Comparison of ENCODE assay signal across 8 cellular contexts in genomic region chr16:22296225-22297113, GRCh38. TPM values are rescaled to one million over a fixed set of nuclear protein-coding genes. Genes with fewer than 3 reads are reported as not detected.
DNase-seq lines count a peak whose midpoint lies in the region; ATAC-seq and TF ChIP-seq lines count a peak whose summit lies in the region.

No MANE protein-coding gene starts in this region.

- peaks cover 0 to 3% (median 0%) of the 10 kb centered on the region in 3 donors for H3K9me3 Mint-ChIP-seq in IgD-negative memory B cell
- no peaks in the 10 kb centered on the region for H3K9me3 Mint-ChIP-seq in activated T-helper 2 cell treated with anti-CD3 and anti-CD28 coated beads, Interferon-gamma antibody, Interleukin-2, Interleukin-4, amounts not matched to agents 10 μg/mL and 5 μg/mL and 100 μg/mL, durations not matched to agents 14 hours and 24 hours and 36 hours
- no peaks in the 10 kb centered on the region for H3K9me3 Mint-ChIP-seq in stimulated activated effector memory CD8-positive, alpha-beta T cell treated with anti-CD3 and anti-CD28 coated beads, Interleukin-12 subunit alpha, Interleukin-12 subunit beta, amount 100 ng/mL, for 72 hours

- TF ChIP-seq CTCF in GM06990 (IDR thresholded peaks at IDR 0.05; ENCODE audit: insufficient read depth, low read length, poor library complexity, severe bottlenecking) = no peak

- no peak for ATAC-seq in stimulated activated effector memory CD8-positive, alpha-beta T cell treated with anti-CD3 and anti-CD28 coated beads, Interleukin-12 subunit alpha, Interleukin-12 subunit beta, amount 100 ng/mL, for 72 hours
- ATAC-seq in HG03460 (IDR thresholded peaks at IDR 0.05; ENCODE audit: unreplicated experiment) = no peak

- no peaks in the 10 kb centered on the region for H3K27me3 Mint-ChIP-seq in IgD-negative memory B cell
- no peaks in the 10 kb centered on the region for H3K27me3 Mint-ChIP-seq in activated T-helper 2 cell treated with anti-CD3 and anti-CD28 coated beads, Interferon-gamma antibody, Interleukin-2, Interleukin-4, amounts not matched to agents 10 μg/mL and 5 μg/mL and 100 μg/mL, durations not matched to agents 14 hours and 24 hours and 36 hours (ENCODE audit: low read depth)

- H3K4me3 ChIP-seq in GM06990 (replicated peaks; ENCODE audit: low read depth, low read length) (peak overlapping the region; percentile 71), iPS-18c (ENCODE audit: insufficient read depth, low read depth, low read length) (peak overlapping the region; percentile 56; the same call in 1 of the 2 replicates)

- peaks cover 29 to 36% (median 31%) of the 10 kb centered on the region in 3 donors for H3K4me1 Mint-ChIP-seq in IgD-negative memory B cell
- peaks cover 27% of the 10 kb centered on the region for H3K4me1 Mint-ChIP-seq in activated T-helper 2 cell treated with anti-CD3 and anti-CD28 coated beads, Interferon-gamma antibody, Interleukin-2, Interleukin-4, amounts not matched to agents 10 μg/mL and 5 μg/mL and 100 μg/mL, durations not matched to agents 14 hours and 24 hours and 36 hours (ENCODE audit: low read depth)
- H3K4me1 Mint-ChIP-seq in stimulated activated effector memory CD8-positive, alpha-beta T cell treated with anti-CD3 and anti-CD28 coated beads, Interleukin-12 subunit alpha, Interleukin-12 subunit beta, amount 100 ng/mL, for 72 hours = peaks cover 47% of the 10 kb centered on the region

- H3K36me3 Mint-ChIP-seq in IgD-negative memory B cell = peaks cover 3% of the 10 kb centered on the region
- peaks cover 31% of the 10 kb centered on the region for H3K36me3 Mint-ChIP-seq in activated T-helper 2 cell treated with anti-CD3 and anti-CD28 coated beads, Interferon-gamma antibody, Interleukin-2, Interleukin-4, amounts not matched to agents 10 μg/mL and 5 μg/mL and 100 μg/mL, durations not matched to agents 14 hours and 24 hours and 36 hours (ENCODE audit: low read depth)
- peaks cover 56% of the 10 kb centered on the region for H3K36me3 Mint-ChIP-seq in stimulated activated effector memory CD8-positive, alpha-beta T cell treated with anti-CD3 and anti-CD28 coated beads, Interleukin-12 subunit alpha, Interleukin-12 subunit beta, amount 100 ng/mL, for 72 hours

- H3K36me3 ChIP-seq in GM06990 (ENCODE audit: control insufficient read depth, insufficient read depth, low read length) = no peaks in the 10 kb centered on the region; the same call in 1 of the 2 replicates

- H3K9me3 ChIP-seq in iPS-18c (ENCODE audit: control insufficient read depth, insufficient read depth, low read length) = no peaks in the 10 kb centered on the region

- DNase-seq in GM06990 (ENCODE audit: extremely low read depth, insufficient read length) (no peak), HEK293T (ENCODE audit: extremely low spot score) (no peak), AG20443 (ENCODE audit: low spot score) (no peak)
- no peak for DNase-seq in activated T-helper 2 cell treated with anti-CD3 and anti-CD28 coated beads, Interferon-gamma antibody, Interleukin-2, Interleukin-4, amounts not matched to agents 10 μg/mL and 5 μg/mL and 100 μg/mL, durations not matched to agents 14 hours and 24 hours and 36 hours (ENCODE audit: low spot score)
- DNase-seq in stimulated activated effector memory CD8-positive, alpha-beta T cell treated with anti-CD3 and anti-CD28 coated beads, Interleukin-12 subunit alpha, Interleukin-12 subunit beta, amount 100 ng/mL, for 72 hours (ENCODE audit: low spot score in 2 of 2) = peak in 1 of 2 donors; percentile 61

- H3K4me3 Mint-ChIP-seq in IgD-negative memory B cell = peak overlapping the region; percentile 89 to 97 (median 94)
- H3K4me3 Mint-ChIP-seq in activated T-helper 2 cell treated with anti-CD3 and anti-CD28 coated beads, Interferon-gamma antibody, Interleukin-2, Interleukin-4, amounts not matched to agents 10 μg/mL and 5 μg/mL and 100 μg/mL, durations not matched to agents 14 hours and 24 hours and 36 hours (ENCODE audit: low read depth) = peak overlapping the region; percentile 92
- H3K4me3 Mint-ChIP-seq in stimulated activated effector memory CD8-positive, alpha-beta T cell treated with anti-CD3 and anti-CD28 coated beads, Interleukin-12 subunit alpha, Interleukin-12 subunit beta, amount 100 ng/mL, for 72 hours = peak overlapping the region; percentile 83

- POLR2A ChIA-PET in HEK293T (lab: Yijun Ruan, JAX) = interaction anchor here (1.6 to 3.9 kb wide), 2 partner anchors 89 to 105 kb away, joined by 7 to 17 read pairs; partner anchors contain the start of gene EEF2K

- peak overlapping the region; percentile 98 to 100 (median 99) for H3K27ac Mint-ChIP-seq in IgD-negative memory B cell
- peak overlapping the region; percentile 98 for H3K27ac Mint-ChIP-seq in activated T-helper 2 cell treated with anti-CD3 and anti-CD28 coated beads, Interferon-gamma antibody, Interleukin-2, Interleukin-4, amounts not matched to agents 10 μg/mL and 5 μg/mL and 100 μg/mL, durations not matched to agents 14 hours and 24 hours and 36 hours
- H3K27ac Mint-ChIP-seq in stimulated activated effector memory CD8-positive, alpha-beta T cell treated with anti-CD3 and anti-CD28 coated beads, Interleukin-12 subunit alpha, Interleukin-12 subunit beta, amount 100 ng/mL, for 72 hours = peak overlapping the region; percentile 100

- intact Hi-C loops in activated T-helper 2 cell treated with anti-CD3 and anti-CD28 coated beads, Interferon-gamma antibody, Interleukin-2, Interleukin-4, amounts not matched to agents 10 μg/mL and 5 μg/mL and 100 μg/mL, durations not matched to agents 14 hours and 24 hours and 36 hours (cut with micrococcal nuclease) = loop anchor here (1.0 to 10.0 kb wide), 7 partner anchors 56 to 1648 kb away; partner anchors contain the start of genes EEF2K, MOSMO and UQCRC2

- H3K27me3 ChIP-seq in GM06990 (replicated peaks; ENCODE audit: control insufficient read depth, insufficient read depth, low read length) = no peaks in the 10 kb centered on the region

- CTCF ChIA-PET in HEK293T (lab: Yijun Ruan, JAX) = interaction anchor here (1.2 kb wide), 1 partner anchor 97 kb away, joined by 3 read pairs; no protein-coding TSS in a partner anchor

TF ChIP-seq in HEK293T, 16 proteins besides CTCF, POLR2A, EP300 and RAD21:
- no peak for TF ChIP-seq FOXM1 (IDR thresholded peaks at IDR 0.05; ENCODE audit: borderline replicate concordance)
- no peak for TF ChIP-seq BHLHE40 (IDR thresholded peaks at IDR 0.05; ENCODE audit: borderline replicate concordance)
- no peak for TF ChIP-seq HDGF (IDR thresholded peaks at IDR 0.05; ENCODE audit: borderline replicate concordance)
- TF ChIP-seq L3MBTL2 (conservative IDR thresholded peaks at IDR 0.05) = no peak
- TF ChIP-seq TARDBP (IDR thresholded peaks at IDR 0.05) = no peak
- TF ChIP-seq LEF1 (IDR thresholded peaks at IDR 0.05; ENCODE audit: borderline replicate concordance) = no peak
- no peak for TF ChIP-seq FOXK2 (IDR thresholded peaks at IDR 0.05)
- TF ChIP-seq SUZ12 (IDR thresholded peaks at IDR 0.05) = no peak
- TF ChIP-seq CTBP1 (IDR thresholded peaks at IDR 0.05; ENCODE audit: borderline replicate concordance) = no peak
- TF ChIP-seq ARNT (IDR thresholded peaks at IDR 0.05) = no peak
- TF ChIP-seq SP1 (IDR thresholded peaks at IDR 0.05) = no peak
- no peak for TF ChIP-seq ELF4 (IDR thresholded peaks at IDR 0.05)
- TF ChIP-seq PKNOX1 (IDR thresholded peaks at IDR 0.05) = no peak
- TF ChIP-seq ZNF384 (IDR thresholded peaks at IDR 0.05) = no peak; the same call in 1 of the 2 replicates
- TF ChIP-seq NFRKB (IDR thresholded peaks at IDR 0.05) = no peak
- TF ChIP-seq FOXA1 (IDR thresholded peaks at IDR 0.05) = no peak
TF ChIP-seq in HEK293T: peak in this region for 0.

RNA-seq across cellular contexts. Expression of gene POLR3E, which starts 0.7 kb away (rescaled TPM):
- polyA plus RNA-seq in IgD-negative memory B cell = 10.7 TPM
- 100 and 106 TPM in 2 replicates for total RNA-seq in activated T-helper 2 cell treated with anti-CD3 and anti-CD28 coated beads, Interferon-gamma antibody, Interleukin-2, Interleukin-4, amounts not matched to agents 10 μg/mL and 5 μg/mL and 100 μg/mL, durations not matched to agents 14 hours and 24 hours and 36 hours
